1 cellular context compared by ENCODE assay signal in the genomic region with DNA sequence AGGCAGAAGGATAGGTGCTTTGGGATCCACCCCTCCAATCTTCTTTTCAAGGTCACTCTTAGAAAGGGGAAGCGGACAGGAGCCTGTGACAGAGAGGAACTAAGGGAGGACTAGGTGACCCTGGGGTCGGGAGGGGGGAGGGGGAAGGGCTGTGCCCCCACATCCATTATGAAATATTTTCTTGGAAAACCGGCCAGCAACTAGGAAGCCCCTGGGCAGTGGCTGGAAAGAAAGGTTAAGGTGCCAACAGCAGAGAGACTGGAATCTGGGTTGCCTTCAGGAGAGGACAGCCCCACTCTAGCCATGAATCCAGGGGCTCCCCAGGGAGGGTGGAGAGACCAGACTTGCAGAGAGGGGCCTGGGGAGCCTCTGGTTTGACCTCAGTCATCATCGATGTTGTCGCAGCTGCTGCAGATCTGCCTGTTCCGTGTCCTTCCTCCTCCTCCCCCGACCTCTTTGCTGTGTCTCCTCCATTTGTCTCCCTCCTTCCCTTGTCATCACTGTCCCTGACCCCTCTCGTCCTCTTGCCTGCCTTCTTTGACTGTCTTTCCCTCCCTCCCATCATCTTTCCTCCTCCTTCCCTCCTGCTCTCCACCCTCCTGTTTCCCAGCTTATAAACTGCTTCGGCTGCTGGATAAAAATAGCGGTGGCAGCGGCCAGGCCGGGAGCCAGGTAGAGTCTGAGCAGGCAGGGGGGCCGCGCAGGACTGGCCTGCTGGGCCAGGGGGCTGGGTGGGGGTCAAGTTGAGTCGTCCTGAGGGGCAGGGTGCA.
TF ChIP-seq lines count a peak whose summit lies in the region.

No MANE protein-coding gene starts in this region.

TF ChIP-seq in WTC11, 78 proteins besides CTCF, POLR2A, EP300 and RAD21 (continued from another document):
- TF ChIP-seq, protein P1, sequence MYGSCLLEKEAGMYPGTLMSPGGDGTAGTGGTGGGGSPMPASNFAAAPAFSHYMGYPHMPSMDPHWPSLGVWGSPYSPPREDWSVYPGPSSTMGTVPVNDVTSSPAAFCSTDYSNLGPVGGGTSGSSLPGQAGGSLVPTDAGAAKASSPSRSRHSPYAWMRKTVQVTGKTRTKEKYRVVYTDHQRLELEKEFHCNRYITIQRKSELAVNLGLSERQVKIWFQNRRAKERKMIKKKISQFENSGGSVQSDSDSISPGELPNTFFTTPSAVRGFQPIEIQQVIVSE (CRISPR knock-in tag; IDR thresholded peaks at IDR 0.05; ENCODE audit: borderline replicate concordance), result no peak
